13 cellular contexts compared by ENCODE assay signal in the genomic region with DNA sequence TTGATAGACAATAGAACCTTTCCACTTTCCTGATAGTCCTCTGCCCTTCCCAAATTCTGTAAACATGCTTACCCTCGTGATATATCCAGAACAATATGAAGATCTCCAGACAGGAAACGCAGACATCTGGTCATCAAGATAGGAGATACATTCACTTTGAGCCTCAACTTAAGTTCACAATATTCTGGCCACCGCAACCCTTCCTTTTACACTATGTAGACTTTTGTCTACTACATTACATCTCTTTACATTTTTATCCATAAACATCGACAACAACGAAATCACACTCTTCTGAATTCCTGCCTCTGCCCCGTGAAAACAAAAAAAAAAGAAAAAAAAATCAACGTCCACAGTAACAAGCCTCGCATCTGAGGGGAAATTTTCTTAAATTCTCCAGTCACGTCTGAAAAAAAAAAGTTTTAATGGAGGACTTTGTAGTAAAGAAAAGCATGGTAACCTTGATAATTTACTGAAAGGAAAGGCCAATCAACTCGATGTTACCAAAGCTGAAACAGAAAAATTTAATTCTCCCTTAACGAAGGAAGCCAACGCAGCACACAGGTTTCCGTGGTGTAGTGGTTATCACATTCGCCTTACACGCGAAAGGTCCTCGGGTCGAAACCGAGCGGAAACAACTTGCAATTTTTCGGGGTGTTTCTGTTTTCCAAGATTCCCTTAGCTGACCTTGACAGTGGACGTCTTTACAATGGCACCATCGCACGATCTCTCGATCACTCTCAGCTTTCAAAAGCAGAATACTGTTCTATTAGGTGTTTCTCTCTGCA. TPM values are rescaled to one million over a fixed set of nuclear protein-coding genes. Genes with fewer than 3 reads are reported as not detected.
DNase-seq lines count a peak whose midpoint lies in the region; TF ChIP-seq lines count a peak whose summit lies in the region.
"Had no signal": no experiment of that assay in that cellular context is flagged by ENCODE, and none has a peak within 500 bp of the region (broad histone marks: within the 10 kb centered on the region; RNA-seq: fewer than 3 reads in every experiment).

No MANE protein-coding gene starts in this region.

- peaks cover 4% of the 10 kb centered on the region for H3K36me3 Mint-ChIP-seq in endothelial cell (ENCODE audit: low read depth, unreplicated experiment)

- no peaks in the 10 kb centered on the region for H3K79me2 ChIP-seq in neural cell (replicated peaks; ENCODE audit: insufficient read depth, low read length)

- no peak overlapping the region for H2AFZ ChIP-seq in neural cell (ENCODE audit: low read depth, low read length)

- no peaks in the 10 kb centered on the region for H4K20me1 ChIP-seq in neural cell (ENCODE audit: insufficient read depth)

- TF ChIP-seq RAD21 in neural cell (conservative IDR thresholded peaks at IDR 0.05): no peak

- no peaks in the 10 kb centered on the region for H3K36me3 ChIP-seq in neural cell (ENCODE audit: insufficient read depth, low read length)
- H3K36me3 ChIP-seq: heart left ventricle, WERI-Rb-1 had no signal

- TF ChIP-seq EP300 in neural cell (conservative IDR thresholded peaks at IDR 0.05; ENCODE audit: poor library complexity, severe bottlenecking): no peak

- H3K4me3 Mint-ChIP-seq in endothelial cell (ENCODE audit: unreplicated experiment): peak overlapping the region; percentile 87

- H3K27me3 Mint-ChIP-seq in endothelial cell (ENCODE audit: unreplicated experiment): peaks cover 18% of the 10 kb centered on the region

- H3K4me1 Mint-ChIP-seq in endothelial cell (ENCODE audit: unreplicated experiment): peaks cover 60% of the 10 kb centered on the region

- no peaks in the 10 kb centered on the region for H3F3A ChIP-seq in neural cell (ENCODE audit: insufficient read depth, low read length, poor library complexity, severe bottlenecking)

- no peak overlapping the region for H3K9ac ChIP-seq in neural cell (ENCODE audit: low read length)

- no peaks in the 10 kb centered on the region for H3K9me3 Mint-ChIP-seq in endothelial cell (ENCODE audit: unreplicated experiment)

- peak overlapping the region; percentile 99 for H3K27ac Mint-ChIP-seq in endothelial cell (ENCODE audit: unreplicated experiment)

- DNase-seq in NCI-H82 (lab: John Stamatoyannopoulos, UW) (peak; percentile 26), NCI-H82 treated with DMSO at 0.1 percent for 48 hours (lab: John Stamatoyannopoulos, UW; ENCODE audit: unreplicated experiment) (no peak), NCI-H460 (ENCODE audit: extremely low read depth, low read depth) (peak; percentile 49), endothelial cell (ENCODE audit: low spot score) (peak; percentile 37), HPDE6-E6E7 (ENCODE audit: extremely low spot score) (no peak), NCI-H345 treated with DMSO at 0.1 percent for 48 hours (lab: John Stamatoyannopoulos, UW; ENCODE audit: unreplicated experiment) (no peak), amniotic stem cell (lab: John Stamatoyannopoulos, UW) (no peak)
- DNase-seq: 8988T; heart left ventricle; NCI-H226; stimulated activated CD8-positive, alpha-beta memory T cell treated with anti-CD3 and anti-CD28 coated beads, Interleukin-4, amount 100 ng/mL, for 48 hours; WERI-Rb-1 had no signal

- H3K9me3 ChIP-seq in neural cell (ENCODE audit: low read length): peaks cover 29% of the 10 kb centered on the region

- no peak for TF ChIP-seq CTCF in endothelial cell (IDR thresholded peaks at IDR 0.05; ENCODE audit: unreplicated experiment)
- TF ChIP-seq CTCF in neural cell (IDR thresholded peaks at IDR 0.05; ENCODE audit: poor library complexity, severe bottlenecking): no peak

- H3K27me3 ChIP-seq in neural cell (ENCODE audit: insufficient read depth, low read depth, low read length): peaks cover 97% of the 10 kb centered on the region

- no peak overlapping the region for H3K4me2 ChIP-seq in neural cell (ENCODE audit: low read length)

- peak overlapping the region; percentile 3 for H3K4me3 ChIP-seq in neural cell (ENCODE audit: low read length)
- H3K4me3 ChIP-seq: heart left ventricle had no signal

- no peak overlapping the region for H3K27ac ChIP-seq in neural cell (ENCODE audit: low read length)
- H3K27ac ChIP-seq: heart left ventricle, WERI-Rb-1 had no signal

- no peaks in the 10 kb centered on the region for H3K9me2 ChIP-seq in neural cell (ENCODE audit: insufficient read depth, low read length)

TF ChIP-seq in neural cell, 6 proteins besides CTCF, POLR2A, EP300 and RAD21:
- TF ChIP-seq EZH2 (IDR thresholded peaks at IDR 0.05; ENCODE audit: borderline replicate concordance, insufficient read depth, low read length, poor library complexity, severe bottlenecking) (no peak), TAF1 (IDR thresholded peaks at IDR 0.05; ENCODE audit: low read depth) (no peak), POLR2AphosphoS5 (IDR thresholded peaks at IDR 0.05) (no peak)
- TF ChIP-seq, protein P1, sequence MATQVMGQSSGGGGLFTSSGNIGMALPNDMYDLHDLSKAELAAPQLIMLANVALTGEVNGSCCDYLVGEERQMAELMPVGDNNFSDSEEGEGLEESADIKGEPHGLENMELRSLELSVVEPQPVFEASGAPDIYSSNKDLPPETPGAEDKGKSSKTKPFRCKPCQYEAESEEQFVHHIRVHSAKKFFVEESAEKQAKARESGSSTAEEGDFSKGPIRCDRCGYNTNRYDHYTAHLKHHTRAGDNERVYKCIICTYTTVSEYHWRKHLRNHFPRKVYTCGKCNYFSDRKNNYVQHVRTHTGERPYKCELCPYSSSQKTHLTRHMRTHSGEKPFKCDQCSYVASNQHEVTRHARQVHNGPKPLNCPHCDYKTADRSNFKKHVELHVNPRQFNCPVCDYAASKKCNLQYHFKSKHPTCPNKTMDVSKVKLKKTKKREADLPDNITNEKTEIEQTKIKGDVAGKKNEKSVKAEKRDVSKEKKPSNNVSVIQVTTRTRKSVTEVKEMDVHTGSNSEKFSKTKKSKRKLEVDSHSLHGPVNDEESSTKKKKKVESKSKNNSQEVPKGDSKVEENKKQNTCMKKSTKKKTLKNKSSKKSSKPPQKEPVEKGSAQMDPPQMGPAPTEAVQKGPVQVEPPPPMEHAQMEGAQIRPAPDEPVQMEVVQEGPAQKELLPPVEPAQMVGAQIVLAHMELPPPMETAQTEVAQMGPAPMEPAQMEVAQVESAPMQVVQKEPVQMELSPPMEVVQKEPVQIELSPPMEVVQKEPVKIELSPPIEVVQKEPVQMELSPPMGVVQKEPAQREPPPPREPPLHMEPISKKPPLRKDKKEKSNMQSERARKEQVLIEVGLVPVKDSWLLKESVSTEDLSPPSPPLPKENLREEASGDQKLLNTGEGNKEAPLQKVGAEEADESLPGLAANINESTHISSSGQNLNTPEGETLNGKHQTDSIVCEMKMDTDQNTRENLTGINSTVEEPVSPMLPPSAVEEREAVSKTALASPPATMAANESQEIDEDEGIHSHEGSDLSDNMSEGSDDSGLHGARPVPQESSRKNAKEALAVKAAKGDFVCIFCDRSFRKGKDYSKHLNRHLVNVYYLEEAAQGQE (IDR thresholded peaks at IDR 0.05; ENCODE audit: borderline replicate concordance): no peak

RNA-seq across cellular contexts. Expression of a gene that starts 21.8 kb away (rescaled TPM):
- not detected in 2 replicates for total RNA-seq in NCI-H460 (2014; rRNA removed; shearing (Covaris generic))
- not detected in 2 replicates for polyA plus RNA-seq in NCI-H460 (2014; cell fraction: nucleus; rRNA removed)
- total RNA-seq in endothelial cell (ENCODE audit: unreplicated experiment): 1.3 TPM
- polyA plus RNA-seq in neural cell: not detected in 2 replicates
- polyA minus RNA-seq in neural cell: not detected in 2 replicates
- total RNA-seq: heart left ventricle had no signal
- polyA plus RNA-seq: heart left ventricle had no signal

RNA-seq across cellular contexts. Expression of a gene that starts 42.8 kb away (rescaled TPM):
- 4.1 and 5.0 TPM in 2 replicates for total RNA-seq in NCI-H460 (2014; rRNA removed; shearing (Covaris generic))
- polyA plus RNA-seq in NCI-H460 (2014; cell fraction: nucleus; rRNA removed): 0.88 and 6.4 TPM in 2 replicates
- total RNA-seq in endothelial cell (ENCODE audit: unreplicated experiment): 6.1 TPM
- polyA plus RNA-seq in neural cell: not detected in 2 replicates
- 0.58 TPM in 1 of 2 replicates, not detected in the other for polyA minus RNA-seq in neural cell
- polyA plus RNA-seq: heart left ventricle had no signal

Comparison
In these comparisons a context has a peak if more than half of its experiments do, and no peak if none do; other contexts are left out.
1. DNase-seq: peak in NCI-H82 (single experiment), NCI-H460 (single experiment) and endothelial cell (single experiment); none in NCI-H82 treated with DMSO at 0.1 percent for 48 hours (single experiment), HPDE6-E6E7 (single experiment), NCI-H345 treated with DMSO at 0.1 percent for 48 hours (single experiment) and amniotic stem cell (single experiment).